ENCODE assay signal across 1 cellular context in the genomic region with DNA sequence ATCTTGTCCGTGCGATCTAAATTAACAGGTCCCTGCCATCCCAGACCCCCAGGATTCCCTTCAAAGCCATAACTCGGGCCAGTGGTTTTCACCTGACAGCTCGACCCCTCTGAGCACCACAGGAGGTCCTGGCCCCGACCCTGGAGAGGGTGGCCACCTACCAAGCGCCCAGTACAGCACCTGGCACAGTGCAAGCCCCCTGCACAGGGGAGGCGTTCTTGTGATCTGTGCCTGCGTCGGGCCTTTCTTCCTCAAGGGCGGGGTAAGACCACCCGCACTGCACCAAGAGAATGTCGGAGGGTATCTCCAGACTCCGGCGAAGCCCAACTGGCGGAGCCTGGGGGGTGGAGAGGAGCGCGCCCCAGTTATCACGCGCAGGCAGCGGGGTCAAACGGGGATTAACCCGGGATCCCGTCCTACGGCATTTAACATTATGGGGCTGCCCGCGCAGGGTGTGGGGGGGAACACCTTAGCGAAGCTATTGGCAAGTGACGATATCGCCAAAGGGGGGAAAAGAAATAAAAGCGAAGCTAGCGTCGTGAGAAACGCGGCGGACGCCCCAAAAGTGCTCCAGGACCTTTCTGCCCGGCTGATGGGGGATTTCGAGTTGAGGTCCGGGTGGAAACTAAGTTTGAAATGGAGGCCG.
TF ChIP-seq lines count a peak whose summit lies in the region.

No MANE protein-coding gene starts in this region.

TF ChIP-seq in HepG2, 621 proteins besides CTCF, POLR2A, EP300 and RAD21 (continued from another document and continues in another):
- TF ChIP-seq CEBPZ (IDR thresholded peaks at IDR 0.05; ENCODE audit: low read length) = no peak
- TF ChIP-seq HIVEP1 (CRISPR knock-in tag; IDR thresholded peaks at IDR 0.05) = no peak
- no peak for TF ChIP-seq NR3C1 (CRISPR knock-in tag; IDR thresholded peaks at IDR 0.05)
- TF ChIP-seq ZNF687 (CRISPR knock-in tag; IDR thresholded peaks at IDR 0.05) = peak; percentile 49
- no peak for TF ChIP-seq ZFP90 (CRISPR knock-in tag; IDR thresholded peaks at IDR 0.05; ENCODE audit: borderline replicate concordance)
- TF ChIP-seq, protein P1, sequence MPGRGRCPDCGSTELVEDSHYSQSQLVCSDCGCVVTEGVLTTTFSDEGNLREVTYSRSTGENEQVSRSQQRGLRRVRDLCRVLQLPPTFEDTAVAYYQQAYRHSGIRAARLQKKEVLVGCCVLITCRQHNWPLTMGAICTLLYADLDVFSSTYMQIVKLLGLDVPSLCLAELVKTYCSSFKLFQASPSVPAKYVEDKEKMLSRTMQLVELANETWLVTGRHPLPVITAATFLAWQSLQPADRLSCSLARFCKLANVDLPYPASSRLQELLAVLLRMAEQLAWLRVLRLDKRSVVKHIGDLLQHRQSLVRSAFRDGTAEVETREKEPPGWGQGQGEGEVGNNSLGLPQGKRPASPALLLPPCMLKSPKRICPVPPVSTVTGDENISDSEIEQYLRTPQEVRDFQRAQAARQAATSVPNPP (CRISPR knock-in tag; IDR thresholded peaks at IDR 0.05) = no peak
- TF ChIP-seq ZSCAN31 (CRISPR knock-in tag; IDR thresholded peaks at IDR 0.05; ENCODE audit: low read depth) = no peak; the same call in 1 of the 2 replicates
- no peak for TF ChIP-seq HOXA7 (CRISPR knock-in tag; IDR thresholded peaks at IDR 0.05)
- no peak for TF ChIP-seq ZNF556 (CRISPR knock-in tag; IDR thresholded peaks at IDR 0.05; ENCODE audit: borderline replicate concordance)
- no peak for TF ChIP-seq KDM5A (IDR thresholded peaks at IDR 0.05; ENCODE audit: borderline replicate concordance, low read length)
- no peak for TF ChIP-seq IKZF1 (IDR thresholded peaks at IDR 0.05)
- TF ChIP-seq ZNF160 (CRISPR knock-in tag; IDR thresholded peaks at IDR 0.05) = no peak
- TF ChIP-seq ZNF557 (CRISPR knock-in tag; IDR thresholded peaks at IDR 0.05) = no peak
- no peak for TF ChIP-seq ZBED4 (CRISPR knock-in tag; IDR thresholded peaks at IDR 0.05; ENCODE audit: borderline replicate concordance)
- TF ChIP-seq SMYD3 (CRISPR knock-in tag; IDR thresholded peaks at IDR 0.05) = no peak
- 0 out of 2 replicates have a peak, but pooled peaks have one; percentile 35 for TF ChIP-seq ZNF558 (CRISPR knock-in tag; IDR thresholded peaks at IDR 0.05; ENCODE audit: borderline replicate concordance)
- TF ChIP-seq, protein P2, sequence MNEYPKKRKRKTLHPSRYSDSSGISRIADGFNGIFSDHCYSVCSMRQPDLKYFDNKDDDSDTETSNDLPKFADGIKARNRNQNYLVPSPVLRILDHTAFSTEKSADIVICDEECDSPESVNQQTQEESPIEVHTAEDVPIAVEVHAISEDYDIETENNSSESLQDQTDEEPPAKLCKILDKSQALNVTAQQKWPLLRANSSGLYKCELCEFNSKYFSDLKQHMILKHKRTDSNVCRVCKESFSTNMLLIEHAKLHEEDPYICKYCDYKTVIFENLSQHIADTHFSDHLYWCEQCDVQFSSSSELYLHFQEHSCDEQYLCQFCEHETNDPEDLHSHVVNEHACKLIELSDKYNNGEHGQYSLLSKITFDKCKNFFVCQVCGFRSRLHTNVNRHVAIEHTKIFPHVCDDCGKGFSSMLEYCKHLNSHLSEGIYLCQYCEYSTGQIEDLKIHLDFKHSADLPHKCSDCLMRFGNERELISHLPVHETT (CRISPR knock-in tag; conservative IDR thresholded peaks at IDR 0.05) = no peak
- no peak for TF ChIP-seq KAT2B (IDR thresholded peaks at IDR 0.05; ENCODE audit: borderline replicate concordance, low read depth, low read length)
- TF ChIP-seq RELA (CRISPR knock-in tag; IDR thresholded peaks at IDR 0.05) = no peak
- no peak for TF ChIP-seq ZNF34 (CRISPR knock-in tag; IDR thresholded peaks at IDR 0.05; ENCODE audit: borderline replicate concordance)
- 0 out of 2 replicates have a peak, but pooled peaks have one; percentile 5 for TF ChIP-seq NCOA2 (CRISPR knock-in tag; IDR thresholded peaks at IDR 0.05)
- no peak for TF ChIP-seq SRSF1 (optimal IDR thresholded peaks at IDR 0.05; ENCODE audit: low read depth, low read length)
- no peak for TF ChIP-seq ZNF782 (CRISPR knock-in tag; IDR thresholded peaks at IDR 0.05; ENCODE audit: borderline replicate concordance)
- TF ChIP-seq, protein P3, sequence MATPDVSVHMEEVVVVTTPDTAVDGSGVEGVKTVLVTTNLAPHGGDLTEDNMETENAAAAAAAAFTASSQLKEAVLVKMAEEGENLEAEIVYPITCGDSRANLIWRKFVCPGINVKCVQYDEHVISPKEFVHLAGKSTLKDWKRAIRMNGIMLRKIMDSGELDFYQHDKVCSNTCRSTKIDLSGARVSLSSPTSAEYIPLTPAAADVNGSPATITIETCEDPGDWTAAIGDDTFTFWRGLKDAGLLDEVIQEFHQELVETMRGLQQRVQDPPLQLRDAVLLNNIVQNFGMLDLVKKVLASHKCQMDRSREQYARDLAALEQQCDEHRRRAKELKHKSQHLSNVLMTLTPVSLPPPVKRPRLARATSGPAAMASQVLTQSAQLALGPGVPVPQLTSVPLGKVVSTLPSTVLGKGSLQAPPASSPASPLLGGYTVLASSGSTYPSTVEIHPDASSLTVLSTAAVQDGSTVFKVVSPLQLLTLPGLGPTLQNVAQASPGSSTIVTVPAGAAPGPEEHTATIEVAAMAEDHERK (CRISPR knock-in tag; IDR thresholded peaks at IDR 0.05; ENCODE audit: low read depth) = no peak
- TF ChIP-seq ZNF333 (CRISPR knock-in tag; IDR thresholded peaks at IDR 0.05; ENCODE audit: borderline replicate concordance) = no peak
- TF ChIP-seq ZNF414 (CRISPR knock-in tag; IDR thresholded peaks at IDR 0.05) = peak; percentile 55; the same call in 1 of the 2 replicates
- no peak for TF ChIP-seq BCL6 (CRISPR knock-in tag; IDR thresholded peaks at IDR 0.05)
- TF ChIP-seq, protein P4, sequence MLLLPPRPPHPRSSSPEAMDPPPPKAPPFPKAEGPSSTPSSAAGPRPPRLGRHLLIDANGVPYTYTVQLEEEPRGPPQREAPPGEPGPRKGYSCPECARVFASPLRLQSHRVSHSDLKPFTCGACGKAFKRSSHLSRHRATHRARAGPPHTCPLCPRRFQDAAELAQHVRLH (CRISPR knock-in tag; IDR thresholded peaks at IDR 0.05; ENCODE audit: borderline replicate concordance, low read depth) = no peak
- 0 out of 2 replicates have a peak, but pooled peaks have one; percentile 32 for TF ChIP-seq SMAD9 (CRISPR knock-in tag; IDR thresholded peaks at IDR 0.05)
- no peak for TF ChIP-seq ZSCAN5A (CRISPR knock-in tag; IDR thresholded peaks at IDR 0.05; ENCODE audit: borderline replicate concordance)
- no peak for TF ChIP-seq ZBTB7B (CRISPR knock-in tag; IDR thresholded peaks at IDR 0.05)
- no peak for TF ChIP-seq TOPORS (CRISPR knock-in tag; IDR thresholded peaks at IDR 0.05)
- TF ChIP-seq ZNF605 (CRISPR knock-in tag; IDR thresholded peaks at IDR 0.05) = peak; percentile 33; the same call in 1 of the 2 replicates
- no peak for TF ChIP-seq ZNF337 (CRISPR knock-in tag; IDR thresholded peaks at IDR 0.05; ENCODE audit: borderline replicate concordance, low read depth)
